ENCODE assay signal across 1 cellular context in genomic region chr1:32761253-32761877, GRCh38.
TF ChIP-seq lines count a peak whose summit lies in the region.

No MANE protein-coding gene starts in this region.

TF ChIP-seq in K562, 482 proteins besides CTCF, POLR2A, EP300 and RAD21 (continued from another document):
- no peak for TF ChIP-seq RCOR1 (IDR thresholded peaks at IDR 0.05; ENCODE audit: borderline replicate concordance in 1 of 2, low read depth in 2 of 2, low read length in 2 of 2)
